20 cellular contexts compared by ENCODE assay signal in genomic region chr10:74650613-74651012, GRCh38.
"Had no signal": no experiment of that assay in that cellular context is flagged by ENCODE, and none has a peak within 500 bp of the region (broad histone marks: within the 10 kb centered on the region; RNA-seq: fewer than 3 reads in every experiment).

No MANE protein-coding gene starts in this region.

- ATAC-seq: activated T-helper 17 cell treated with anti-CD3 and anti-CD28 coated beads, Interleukin-2, amount 50 U/mL, for 72 hours; left lobe of liver; naive thymus-derived CD8-positive, alpha-beta T cell had no signal

- DNase-seq: activated CD4-positive, alpha-beta T cell treated with anti-CD3 and anti-CD28 coated beads, Interleukin-2, amount 50 U/mL, for 1 hour; activated CD4-positive, CD25-positive, alpha-beta regulatory T cell treated with anti-CD3 and anti-CD28 coated beads, Interleukin-2, amount 50 U/mL, for 72 hours; activated T-cell treated with anti-CD3 and anti-CD28 coated beads, Interleukin-2, amount 50 U/mL, for 24 hours; central memory CD4-positive, alpha-beta T cell; dermis blood vessel endothelial cell; effector CD8-positive, alpha-beta T cell; erythroblast; foreskin fibroblast; kidney; mammary epithelial cell; naive thymus-derived CD8-positive, alpha-beta T cell; spleen; stimulated activated CD4-positive, alpha-beta T cell treated with anti-CD3 and anti-CD28 coated beads, Interleukin-4, amount 100 ng/mL, for 1 hour; stimulated activated naive CD4-positive, alpha-beta T cell; testis; trophoblast cell; uterus; WERI-Rb-1 had no signal
